In genomic region chrX:47235691-47236103, GRCh38 we compare ENCODE assay signal across 16 cellular contexts. TPM values are rescaled to one million over a fixed set of nuclear protein-coding genes. Genes with fewer than 3 reads are reported as not detected.
DNase-seq lines count a peak whose midpoint lies in the region; ATAC-seq, FAIRE-seq and TF ChIP-seq lines count a peak whose summit lies in the region.
"Had no signal": no experiment of that assay in that cellular context is flagged by ENCODE, and none has a peak within 500 bp of the region (broad histone marks: within the 10 kb centered on the region; RNA-seq: fewer than 3 reads in every experiment).

No MANE protein-coding gene starts in this region.

- no peaks in the 10 kb centered on the region for H3K36me3 ChIP-seq in CD8-positive, alpha-beta T cell (ENCODE audit: insufficient read depth, low read length)
- H3K36me3 ChIP-seq in endocrine pancreas (ENCODE audit: control insufficient read depth, insufficient read depth, low read length) (peaks cover 3% of the 10 kb centered on the region), osteoblast (ENCODE audit: insufficient read depth, low read length) (peaks cover 13% of the 10 kb centered on the region)
- H3K36me3 ChIP-seq: thoracic aorta had no signal

- no peak for FAIRE-seq in GM19239 (lab: Jason Lieb, UNC)
- FAIRE-seq: GM12892 had no signal

- H2AFZ ChIP-seq in osteoblast (ENCODE audit: low read length): no peak overlapping the region

- DNase-seq in CD8-positive, alpha-beta T cell: no peak
- no peak for DNase-seq in NB4 (ENCODE audit: low read depth)
- no peak for DNase-seq in osteoblast (ENCODE audit: insufficient read length, low spot score, missing footprints)
- no peak for DNase-seq in GM19239 (ENCODE audit: insufficient read length, low spot score)
- no peak for DNase-seq in dermis blood vessel endothelial cell
- DNase-seq: KBM-7; mucosa of descending colon; NCI-H345; stimulated activated CD4-positive, alpha-beta T cell treated with anti-CD3 and anti-CD28 coated beads, Interleukin-15, amount 100 ng/mL, for 24 hours had no signal

- peaks cover 37% of the 10 kb centered on the region for H3K4me1 Mint-ChIP-seq in CD8-positive, alpha-beta T cell (ENCODE audit: low read depth)

- no peaks in the 10 kb centered on the region for H3K9me3 Mint-ChIP-seq in CD8-positive, alpha-beta T cell

- no peaks in the 10 kb centered on the region for H3K27me3 Mint-ChIP-seq in CD8-positive, alpha-beta T cell (ENCODE audit: low read depth)

- H3K4me3 ChIP-seq in CD8-positive, alpha-beta T cell (ENCODE audit: low read depth, low read length): no peak overlapping the region
- peak overlapping the region; percentile 7 for H3K4me3 ChIP-seq in NB4 (ENCODE audit: low read depth, low read length)
- H3K4me3 ChIP-seq in endocrine pancreas (ENCODE audit: control insufficient read depth, insufficient read depth, low read length): peak overlapping the region; percentile 89
- no peak overlapping the region for H3K4me3 ChIP-seq in osteoblast (ENCODE audit: insufficient read depth, low read length)
- H3K4me3 ChIP-seq: mucosa of descending colon, thoracic aorta had no signal

- no peak for ATAC-seq in CD8-positive, alpha-beta T cell
- ATAC-seq in GM21381 (IDR thresholded peaks at IDR 0.05; ENCODE audit: unreplicated experiment) (no peak), GM18868 (IDR thresholded peaks at IDR 0.05; ENCODE audit: unreplicated experiment) (no peak)
- ATAC-seq: activated CD4-positive, CD25-positive, alpha-beta regulatory T cell treated with anti-CD3 and anti-CD28 coated beads, Interleukin-2, amount 50 U/mL, for 24 hours; mucosa of descending colon had no signal

- POLR2A ChIA-PET in CD8-positive, alpha-beta T cell (lab: Charles Lee): no interaction called here

- H3K79me2 ChIP-seq in osteoblast (ENCODE audit: insufficient read depth, low read length): peaks cover 49% of the 10 kb centered on the region

- intact Hi-C loops in CD8-positive, alpha-beta T cell (cut with DNase I, micrococcal nuclease): loop anchor here in 1 of 2 experiments (2.0 kb wide), 1 partner anchor 147 kb away; no protein-coding TSS in a partner anchor

- peak overlapping the region; percentile 71 for H3K4me3 Mint-ChIP-seq in CD8-positive, alpha-beta T cell

- H3K27me3 ChIP-seq in CD8-positive, alpha-beta T cell (ENCODE audit: insufficient read depth, low read length): no peaks in the 10 kb centered on the region
- H3K27me3 ChIP-seq in endocrine pancreas (ENCODE audit: control insufficient read depth, insufficient read depth, low read length) (no peaks in the 10 kb centered on the region), osteoblast (ENCODE audit: insufficient read depth, low read length) (peaks cover 14% of the 10 kb centered on the region)
- H3K27me3 ChIP-seq: cardiac muscle cell had no signal

- CTCF ChIA-PET in CD8-positive, alpha-beta T cell (lab: Charles Lee): interaction anchor here (1.4 kb wide), 1 partner anchor 288 kb away, joined by 3 read pairs; no protein-coding TSS in a partner anchor

- H3K27ac Mint-ChIP-seq in CD8-positive, alpha-beta T cell: peak overlapping the region; percentile 80

- peak overlapping the region; percentile 87 for H3K4me2 ChIP-seq in osteoblast (ENCODE audit: insufficient read depth, low read length)

- peaks cover 9% of the 10 kb centered on the region for H4K20me1 ChIP-seq in osteoblast (ENCODE audit: insufficient read depth, low read length)

- H3K4me1 ChIP-seq in CD8-positive, alpha-beta T cell (ENCODE audit: insufficient read depth, low read length): peaks cover 34% of the 10 kb centered on the region
- H3K4me1 ChIP-seq in endocrine pancreas (ENCODE audit: control insufficient read depth, insufficient read depth, low read length): peaks cover 7% of the 10 kb centered on the region
- peaks cover 16% of the 10 kb centered on the region for H3K4me1 ChIP-seq in osteoblast (ENCODE audit: insufficient read depth, low read length)

- TF ChIP-seq POLR2A in NB4 (IDR thresholded peaks at IDR 0.05; ENCODE audit: extremely low read depth, insufficient read length): no peak

- no peak overlapping the region for H3K27ac ChIP-seq in CD8-positive, alpha-beta T cell (ENCODE audit: low read depth, low read length)
- peak overlapping the region; percentile 96 for H3K27ac ChIP-seq in osteoblast (ENCODE audit: low read depth, low read length)
- H3K27ac ChIP-seq: cardiac muscle cell had no signal

- no peak for TF ChIP-seq CTCF in CD8-positive, alpha-beta T cell (IDR thresholded peaks at IDR 0.05)
- no peak for TF ChIP-seq CTCF in NB4 (IDR thresholded peaks at IDR 0.05; ENCODE audit: low read depth, low read length)
- no peak for TF ChIP-seq CTCF in osteoblast (IDR thresholded peaks at IDR 0.05; ENCODE audit: extremely low read depth, low read depth, low read length)

- no peaks in the 10 kb centered on the region for H3K9me3 ChIP-seq in CD8-positive, alpha-beta T cell (ENCODE audit: low read length)
- no peaks in the 10 kb centered on the region for H3K9me3 ChIP-seq in endocrine pancreas (ENCODE audit: control insufficient read depth, low read length)
- H3K9me3 ChIP-seq in osteoblast (ENCODE audit: low read depth, low read length): no peaks in the 10 kb centered on the region
- H3K9me3 ChIP-seq: mucosa of descending colon, thoracic aorta had no signal

- peaks cover 28% of the 10 kb centered on the region for H3K36me3 Mint-ChIP-seq in CD8-positive, alpha-beta T cell

- no peak overlapping the region for H3K9ac ChIP-seq in endocrine pancreas (ENCODE audit: control insufficient read depth, insufficient read depth, low read length)

RNA-seq across cellular contexts. Expression of gene USP11, which starts 2.9 kb away (rescaled TPM):
- total RNA-seq in CD8-positive, alpha-beta T cell: 100 to 1,000 TPM; 147 to 161 TPM
- total RNA-seq in osteoblast: 28.2 and 31.8 TPM in 2 replicates
- total RNA-seq in dermis blood vessel endothelial cell: 35.6 and 51.1 TPM in 2 replicates

RNA-seq across cellular contexts. Expression of gene CDK16, which starts 17.2 kb away (rescaled TPM):
- 100 to 1,000 TPM; 157 to 161 TPM for total RNA-seq in CD8-positive, alpha-beta T cell
- 61.2 and 65.4 TPM in 2 replicates for total RNA-seq in osteoblast
- total RNA-seq in dermis blood vessel endothelial cell: 97.5 and 172 TPM in 2 replicates

RNA-seq across cellular contexts. Expression of gene UBA1, which starts 42.1 kb away (rescaled TPM):
- total RNA-seq in CD8-positive, alpha-beta T cell: 10 to 100 TPM; 63.8 to 64.7 TPM
- total RNA-seq in osteoblast (142 and 150 TPM in 2 replicates), dermis blood vessel endothelial cell (126 and 194 TPM in 2 replicates)

Comparison
In these comparisons a context has a peak if more than half of its experiments do, and no peak if none do; other contexts are left out.
1. H3K4me3 ChIP-seq: peak in NB4 (single experiment) and endocrine pancreas (single experiment); none in CD8-positive, alpha-beta T cell (single experiment) and osteoblast (single experiment).